Comparison of ENCODE assay signal across 1 cellular context in the genomic region with DNA sequence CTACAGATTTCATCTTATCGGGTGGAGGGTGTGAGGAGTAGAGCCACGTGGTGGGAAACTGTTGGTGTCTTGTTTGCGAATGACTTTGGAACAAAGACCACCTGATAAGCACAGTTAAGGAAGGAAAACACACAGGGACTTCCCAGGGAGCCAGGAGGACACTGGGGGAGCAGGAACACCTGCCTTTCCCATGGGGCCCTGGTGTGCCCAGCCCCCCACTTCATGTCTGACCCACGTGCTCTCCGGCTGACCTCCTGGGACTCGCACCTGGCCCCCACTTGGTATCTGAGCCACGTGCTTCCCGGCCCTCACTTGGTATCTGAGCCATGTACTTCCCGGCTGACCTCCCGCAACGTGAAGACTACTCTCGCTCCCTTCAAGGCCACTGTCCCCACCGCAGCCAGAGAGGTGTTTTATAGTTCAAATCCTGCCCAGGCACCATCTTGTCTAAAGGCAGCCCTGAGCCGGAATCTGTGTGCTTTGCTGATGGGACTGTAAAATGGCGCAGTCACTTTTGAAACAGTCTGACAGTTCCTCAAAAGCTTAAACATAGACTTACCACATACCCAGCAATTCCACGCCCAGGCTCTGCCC.
A peak's percentile ranks its signal among the peaks of the same experiment; 100 is the strongest.
TF ChIP-seq lines count a peak whose summit lies in the region.

No MANE protein-coding gene starts in this region.

TF ChIP-seq in K562, 482 proteins besides CTCF, POLR2A, EP300 and RAD21 (continued from another document):
- TF ChIP-seq, protein P1, sequence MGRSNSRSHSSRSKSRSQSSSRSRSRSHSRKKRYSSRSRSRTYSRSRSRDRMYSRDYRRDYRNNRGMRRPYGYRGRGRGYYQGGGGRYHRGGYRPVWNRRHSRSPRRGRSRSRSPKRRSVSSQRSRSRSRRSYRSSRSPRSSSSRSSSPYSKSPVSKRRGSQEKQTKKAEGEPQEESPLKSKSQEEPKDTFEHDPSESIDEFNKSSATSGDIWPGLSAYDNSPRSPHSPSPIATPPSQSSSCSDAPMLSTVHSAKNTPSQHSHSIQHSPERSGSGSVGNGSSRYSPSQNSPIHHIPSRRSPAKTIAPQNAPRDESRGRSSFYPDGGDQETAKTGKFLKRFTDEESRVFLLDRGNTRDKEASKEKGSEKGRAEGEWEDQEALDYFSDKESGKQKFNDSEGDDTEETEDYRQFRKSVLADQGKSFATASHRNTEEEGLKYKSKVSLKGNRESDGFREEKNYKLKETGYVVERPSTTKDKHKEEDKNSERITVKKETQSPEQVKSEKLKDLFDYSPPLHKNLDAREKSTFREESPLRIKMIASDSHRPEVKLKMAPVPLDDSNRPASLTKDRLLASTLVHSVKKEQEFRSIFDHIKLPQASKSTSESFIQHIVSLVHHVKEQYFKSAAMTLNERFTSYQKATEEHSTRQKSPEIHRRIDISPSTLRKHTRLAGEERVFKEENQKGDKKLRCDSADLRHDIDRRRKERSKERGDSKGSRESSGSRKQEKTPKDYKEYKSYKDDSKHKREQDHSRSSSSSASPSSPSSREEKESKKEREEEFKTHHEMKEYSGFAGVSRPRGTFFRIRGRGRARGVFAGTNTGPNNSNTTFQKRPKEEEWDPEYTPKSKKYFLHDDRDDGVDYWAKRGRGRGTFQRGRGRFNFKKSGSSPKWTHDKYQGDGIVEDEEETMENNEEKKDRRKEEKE (IDR thresholded peaks at IDR 0.05; ENCODE audit: borderline replicate concordance in 1 of 2, control insufficient read depth in 1 of 2, low read depth in 2 of 2, low read length in 1 of 2): no peak
- TF ChIP-seq HIVEP1 (CRISPR knock-in tag; IDR thresholded peaks at IDR 0.05): no peak
- TF ChIP-seq, protein P2, sequence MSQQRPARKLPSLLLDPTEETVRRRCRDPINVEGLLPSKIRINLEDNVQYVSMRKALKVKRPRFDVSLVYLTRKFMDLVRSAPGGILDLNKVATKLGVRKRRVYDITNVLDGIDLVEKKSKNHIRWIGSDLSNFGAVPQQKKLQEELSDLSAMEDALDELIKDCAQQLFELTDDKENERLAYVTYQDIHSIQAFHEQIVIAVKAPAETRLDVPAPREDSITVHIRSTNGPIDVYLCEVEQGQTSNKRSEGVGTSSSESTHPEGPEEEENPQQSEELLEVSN (IDR thresholded peaks at IDR 0.05; ENCODE audit: borderline replicate concordance in 1 of 2, extremely low read depth in 1 of 2, insufficient read depth in 1 of 2, insufficient read length in 1 of 2, low read depth in 1 of 2, low read length in 1 of 2, poor library complexity in 1 of 2, severe bottlenecking in 1 of 2): peak; percentile 21 to 57
